Comparison of ENCODE assay signal across 14 cellular contexts in the genomic region with DNA sequence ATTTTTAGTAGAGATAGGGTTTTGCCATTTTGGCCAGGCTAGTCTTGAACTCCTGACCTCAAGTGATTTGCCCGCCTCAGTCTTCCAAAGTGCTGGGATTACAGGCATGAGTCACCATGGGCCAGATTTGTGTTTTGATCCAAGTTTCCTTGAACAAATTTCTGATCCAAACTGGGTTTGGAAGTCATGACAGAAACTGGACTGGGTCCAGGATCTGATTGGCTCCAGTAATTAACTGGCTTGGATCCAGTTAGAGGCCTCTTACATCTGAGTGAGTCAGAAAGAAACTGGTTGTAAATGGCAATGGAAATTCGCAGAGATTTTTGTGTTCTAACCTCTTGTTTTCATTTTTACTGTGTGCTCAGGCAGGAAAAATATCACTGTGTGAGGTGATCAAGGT.
DNase-seq lines count a peak whose midpoint lies in the region; FAIRE-seq and TF ChIP-seq lines count a peak whose summit lies in the region.
"Had no signal": no experiment of that assay in that cellular context is flagged by ENCODE, and none has a peak within 500 bp of the region (broad histone marks: within the 10 kb centered on the region; RNA-seq: fewer than 3 reads in every experiment).

No MANE protein-coding gene starts in this region.

- peak overlapping the region; percentile 19 for H3K27ac ChIP-seq in epithelial cell of prostate
- H3K27ac ChIP-seq in testis = no peak overlapping the region

- 56 to 58% methylated on average over 2 of the region's 2 CpGs for WGBS in testis, 2 donors

- peak; percentile 13 for DNase-seq in G401 (ENCODE audit: low spot score)
- peak; percentile 76 for DNase-seq in NCI-H226
- DNase-seq in epithelial cell of prostate (ENCODE audit: low read depth, low spot score) = peak; percentile 70
- peak; percentile 44 for DNase-seq in pulmonary artery endothelial cell (ENCODE audit: low read depth, low spot score)
- no peak for DNase-seq in activated CD4-positive, CD25-positive, alpha-beta regulatory T cell (lab: John Stamatoyannopoulos, UW)
- no peak for DNase-seq in NCI-H774 (lab: John Stamatoyannopoulos, UW)
- DNase-seq in testis = no peak
- no peak for DNase-seq in GM19239 (ENCODE audit: insufficient read length, low spot score)
- DNase-seq: activated CD4-positive, alpha-beta T cell treated with anti-CD3 and anti-CD28 coated beads for 36 hours; DMS79; erythroblast; NCI-H1694; stimulated activated naive CD4-positive, alpha-beta T cell treated with Interleukin-2 at 50 U/mL for 16 hours had no signal

- intact Hi-C loops in testis (cut with DNase I; ENCODE audit: low total_unique reads) = no loop called here

- no peaks in the 10 kb centered on the region for H3K9me3 ChIP-seq in testis

- H3K4me1 ChIP-seq in testis = no peaks in the 10 kb centered on the region

- no peak overlapping the region for H3K4me3 ChIP-seq in testis
- H3K4me3 ChIP-seq: smooth muscle cell had no signal

- H3K27me3 ChIP-seq in testis = no peaks in the 10 kb centered on the region

- no peak for TF ChIP-seq POLR2A in testis (IDR thresholded peaks at IDR 0.05)

- no peak for TF ChIP-seq CTCF in testis (IDR thresholded peaks at IDR 0.05)

- in situ Hi-C loops in G401 (cut with HindIII; ENCODE audit: low sequenced_read_pairs) = no loop called here

- no peak for FAIRE-seq in GM19239 (lab: Jason Lieb, UNC)

- H3K36me3 ChIP-seq in testis (ENCODE audit: low read depth, missing control alignments) = no peaks in the 10 kb centered on the region

Comparison
In these comparisons a context has a peak if more than half of its experiments do, and no peak if none do; other contexts are left out.
1. DNase-seq: peak in G401 (single experiment), NCI-H226 (single experiment), epithelial cell of prostate (single experiment) and pulmonary artery endothelial cell (single experiment); none in activated CD4-positive, CD25-positive, alpha-beta regulatory T cell (0 of 4), NCI-H774 (single experiment), testis (single experiment) and GM19239 (single experiment).